26 cellular contexts compared by ENCODE assay signal in the genomic region with DNA sequence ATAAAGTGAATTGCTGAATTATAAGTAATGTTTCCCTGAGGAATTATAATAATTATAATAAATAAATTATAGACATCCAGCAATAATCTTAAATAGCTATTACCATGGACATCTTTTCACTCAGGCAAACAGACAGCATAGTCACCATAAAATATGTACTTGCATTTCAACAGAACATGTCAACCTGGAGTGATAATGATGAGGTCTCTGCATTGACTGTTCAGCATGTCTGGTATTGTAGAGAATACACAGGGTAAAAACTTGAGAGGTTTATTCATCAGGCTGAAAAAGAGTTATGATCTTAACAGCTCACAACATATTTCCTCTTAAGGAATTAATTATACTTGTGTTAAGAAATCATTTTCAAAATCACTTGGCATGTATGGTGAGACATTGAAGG. TPM values are rescaled to one million over a fixed set of nuclear protein-coding genes. Genes with fewer than 3 reads are reported as not detected.
"Had no signal": no experiment of that assay in that cellular context is flagged by ENCODE, and none has a peak within 500 bp of the region (broad histone marks: within the 10 kb centered on the region; RNA-seq: fewer than 3 reads in every experiment).

No MANE protein-coding gene starts in this region.

- H3K9me3 ChIP-seq: colonic mucosa, esophagus muscularis mucosa, esophagus squamous epithelium, gastrocnemius medialis, gastroesophageal sphincter, heart left ventricle, heart right ventricle had no signal

- DNase-seq: colonic mucosa; cortex of kidney; dermis blood vessel endothelial cell; dorsolateral prefrontal cortex; effector CD4-positive, alpha-beta T cell; effector CD8-positive, alpha-beta T cell; effector memory CD4-positive, alpha-beta T cell; effector memory CD8-positive, alpha-beta T cell; endodermal cell; erythroblast; esophagus squamous epithelium; foreskin fibroblast; foreskin keratinocyte; foreskin melanocyte; gastrocnemius medialis; glutamatergic neuron; head of caudate nucleus; heart left ventricle; heart right ventricle had no signal

- H3K27me3 ChIP-seq: colonic mucosa, dorsolateral prefrontal cortex, esophagus muscularis mucosa, esophagus squamous epithelium, foreskin keratinocyte, gastrocnemius medialis, gastroesophageal sphincter, heart left ventricle, heart right ventricle had no signal

- H3K36me3 ChIP-seq: colonic mucosa, esophagus muscularis mucosa, esophagus squamous epithelium, gastrocnemius medialis, gastroesophageal sphincter, heart left ventricle, heart right ventricle had no signal

- H3K27ac ChIP-seq: colonic mucosa, coronary artery, dorsolateral prefrontal cortex, epithelial cell of prostate, esophagus muscularis mucosa, esophagus squamous epithelium, foreskin keratinocyte, gastrocnemius medialis, gastroesophageal sphincter, heart left ventricle, heart right ventricle had no signal

- H3K4me3 ChIP-seq: colonic mucosa, coronary artery, dorsolateral prefrontal cortex, esophagus muscularis mucosa, esophagus squamous epithelium, gastrocnemius medialis, gastroesophageal sphincter, heart left ventricle, heart right ventricle had no signal

RNA-seq across cellular contexts. Expression of gene TYR, which starts 41.1 kb away (rescaled TPM):
- polyA plus RNA-seq: endothelial cell of umbilical vein, esophagus, fibroblast of lung, heart left ventricle, heart right ventricle had no signal
